ENCODE assay signal across 8 cellular contexts in genomic region chr15:21718108-21718507, GRCh38.
DNase-seq lines count a peak whose midpoint lies in the region; ATAC-seq and TF ChIP-seq lines count a peak whose summit lies in the region.
"Not testable (repeated sequence)": the region's sequence is repeated elsewhere in the genome, so short reads cannot be mapped to it uniquely, and the experiment has no call there.

No MANE protein-coding gene starts in this region.

- not testable (repeated sequence) for H3K36me3 ChIP-seq in CD4-positive, CD25-positive, alpha-beta regulatory T cell (ENCODE audit: control insufficient read depth, insufficient read depth, low read length); mucosa of descending colon (ENCODE audit: low read depth)

- not testable (repeated sequence) for H3K27me3 ChIP-seq in CD4-positive, CD25-positive, alpha-beta regulatory T cell (ENCODE audit: control insufficient read depth, insufficient read depth, low read length)

- intact Hi-C loops in mucosa of descending colon (cut with DNase I, micrococcal nuclease), result not testable (repeated sequence)

- DNase-seq in CD4-positive, CD25-positive, alpha-beta regulatory T cell; mucosa of descending colon: not testable (repeated sequence)

- H3K27ac ChIP-seq in CD4-positive, CD25-positive, alpha-beta regulatory T cell (ENCODE audit: insufficient read depth, low read length, poor library complexity, severe bottlenecking), result not testable (repeated sequence)

- not testable (repeated sequence) for H3K36me3 Mint-ChIP-seq in CD4-positive, CD25-positive, alpha-beta regulatory T cell

- not testable (repeated sequence) for H3K4me1 Mint-ChIP-seq in CD4-positive, CD25-positive, alpha-beta regulatory T cell

- not testable (repeated sequence) for H3K27ac Mint-ChIP-seq in CD4-positive, CD25-positive, alpha-beta regulatory T cell

- not testable (repeated sequence) for TF ChIP-seq CTCF in mucosa of descending colon (IDR thresholded peaks at IDR 0.05)

- not testable (repeated sequence) for H3K9me3 ChIP-seq in CD4-positive, CD25-positive, alpha-beta regulatory T cell (ENCODE audit: control insufficient read depth in 2 of 2, low read length in 2 of 2); mucosa of descending colon

- H3K4me3 Mint-ChIP-seq in CD4-positive, CD25-positive, alpha-beta regulatory T cell, result not testable (repeated sequence)

- H3K4me3 ChIP-seq in CD4-positive, CD25-positive, alpha-beta regulatory T cell (ENCODE audit: low read depth, low read length); mucosa of descending colon: not testable (repeated sequence)

- not testable (repeated sequence) for H3K27me3 Mint-ChIP-seq in CD4-positive, CD25-positive, alpha-beta regulatory T cell

- H3K4me1 ChIP-seq in CD4-positive, CD25-positive, alpha-beta regulatory T cell (ENCODE audit: control insufficient read depth, insufficient read depth, low read length, poor library complexity, severe bottlenecking); mucosa of descending colon (ENCODE audit: low read depth): not testable (repeated sequence)

- not testable (repeated sequence) for H3K9me3 Mint-ChIP-seq in CD4-positive, CD25-positive, alpha-beta regulatory T cell

- ATAC-seq in CD4-positive, CD25-positive, alpha-beta regulatory T cell (ENCODE audit: low read depth in 2 of 2), result peak; percentile 55 to 65
- ATAC-seq in GM18873 (IDR thresholded peaks at IDR 0.05; ENCODE audit: low FRiP score, unreplicated experiment) (peak; percentile 76), GM19468 (IDR thresholded peaks at IDR 0.05; ENCODE audit: extremely low read depth, unreplicated experiment) (peak; percentile 80), HG02571 (IDR thresholded peaks at IDR 0.05; ENCODE audit: unreplicated experiment) (peak; percentile 76), HG02981 (IDR thresholded peaks at IDR 0.05; ENCODE audit: unreplicated experiment) (peak; percentile 74), HG03354 (IDR thresholded peaks at IDR 0.05; ENCODE audit: poor library complexity, severe bottlenecking, unreplicated experiment) (peak; percentile 82), mucosa of descending colon (peak; percentile 79)
- peak; percentile 34 to 38 for ATAC-seq in activated CD4-positive, CD25-positive, alpha-beta regulatory T cell treated with anti-CD3 and anti-CD28 coated beads, Interleukin-2, amount 50 U/mL, for 24 hours
